In genomic region chr12:92138626-92139025, GRCh38 we compare ENCODE assay signal across 9 cellular contexts. TPM values are rescaled to one million over a fixed set of nuclear protein-coding genes. Genes with fewer than 3 reads are reported as not detected.
DNase-seq lines count a peak whose midpoint lies in the region; ATAC-seq and TF ChIP-seq lines count a peak whose summit lies in the region.
"Had no signal": no experiment of that assay in that cellular context is flagged by ENCODE, and none has a peak within 500 bp of the region (broad histone marks: within the 10 kb centered on the region; RNA-seq: fewer than 3 reads in every experiment).

No MANE protein-coding gene starts in this region.

- peaks cover 33% of the 10 kb centered on the region for H3K4me1 ChIP-seq in CD8-positive, alpha-beta memory T cell (ENCODE audit: insufficient read depth, low read length)
- H3K4me1 ChIP-seq in OCI-LY1 (ENCODE audit: insufficient read depth, low read length, severe bottlenecking) (peaks cover 88% of the 10 kb centered on the region), parathyroid adenoma (peaks cover 34% of the 10 kb centered on the region)

- peaks cover 38% of the 10 kb centered on the region for H3K36me3 ChIP-seq in CD8-positive, alpha-beta memory T cell (ENCODE audit: insufficient read depth, low read length)
- H3K36me3 ChIP-seq in OCI-LY1 (ENCODE audit: insufficient read depth, low read length) (peaks cover 76% of the 10 kb centered on the region), parathyroid adenoma (ENCODE audit: control insufficient read depth, insufficient read depth, low read length) (no peaks in the 10 kb centered on the region)

- POLR2A ChIA-PET in CD8-positive, alpha-beta memory T cell (lab: Charles Lee) = interaction anchor here (1.1 to 2.5 kb wide), 2 partner anchors 7 to 108 kb away, joined by 3 to 24 read pairs; partner anchors contain the start of gene BTG1

- H3K9me2 ChIP-seq in OCI-LY1 (ENCODE audit: low read depth, low read length) = no peaks in the 10 kb centered on the region

- peaks cover 45 to 49% (median 48%) of the 10 kb centered on the region in 3 donors for H3K4me1 Mint-ChIP-seq in CD8-positive, alpha-beta memory T cell

- peak overlapping the region; percentile 49 to 99 (median 91) for H3K27ac Mint-ChIP-seq in CD8-positive, alpha-beta memory T cell

- H2AFZ ChIP-seq in OCI-LY1 (ENCODE audit: low read length) = no peak overlapping the region
- H2AFZ ChIP-seq in parathyroid adenoma = no peak overlapping the region

- DNase-seq in CD8-positive, alpha-beta memory T cell = no peak
- DNase-seq in epithelial cell of esophagus (ENCODE audit: low read depth) (no peak), NCI-H1417 treated with DMSO at 0.1 percent for 48 hours (lab: John Stamatoyannopoulos, UW) (no peak), kidney tubule cell (ENCODE audit: low spot score) (no peak)
- DNase-seq: activated CD8-positive, alpha-beta memory T cell treated with anti-CD3 and anti-CD28 coated beads, Interleukin-2, amount 50 U/mL, for 48 hours had no signal

- H3K4me2 ChIP-seq in OCI-LY1 (ENCODE audit: low read length) (peak overlapping the region; percentile 97), parathyroid adenoma (ENCODE audit: low read length) (peak overlapping the region; percentile 25)

- H3K27me3 ChIP-seq in CD8-positive, alpha-beta memory T cell (ENCODE audit: insufficient read depth, low read length, poor library complexity, severe bottlenecking) = no peaks in the 10 kb centered on the region
- no peaks in the 10 kb centered on the region for H3K27me3 ChIP-seq in OCI-LY1 (ENCODE audit: insufficient read depth, low read length)
- no peaks in the 10 kb centered on the region for H3K27me3 ChIP-seq in parathyroid adenoma (ENCODE audit: control insufficient read depth, insufficient read depth, low read length)

- peaks cover 36 to 97% (median 55%) of the 10 kb centered on the region in 3 donors for H3K36me3 Mint-ChIP-seq in CD8-positive, alpha-beta memory T cell

- H4K20me1 ChIP-seq in OCI-LY1 (ENCODE audit: insufficient read depth, low read length) = no peaks in the 10 kb centered on the region

- no peaks in the 10 kb centered on the region for H3K27me3 Mint-ChIP-seq in CD8-positive, alpha-beta memory T cell

- CTCF ChIA-PET in CD8-positive, alpha-beta memory T cell (lab: Charles Lee) = interaction anchor here (1.3 kb wide), 1 partner anchor 103 kb away, joined by 3 read pairs; no protein-coding TSS in a partner anchor

- no peaks in the 10 kb centered on the region; the same call in 1 of the 2 replicates for H3F3A ChIP-seq in OCI-LY1 (ENCODE audit: insufficient read depth, low read length)

- H3K79me2 ChIP-seq in OCI-LY1 (ENCODE audit: insufficient read depth, low read length) (peaks cover 100% of the 10 kb centered on the region), parathyroid adenoma (peaks cover 61% of the 10 kb centered on the region)

- ATAC-seq in HG03097 (IDR thresholded peaks at IDR 0.05; ENCODE audit: low FRiP score, unreplicated experiment) = no peak
- no peak for ATAC-seq in GM18861 (IDR thresholded peaks at IDR 0.05; ENCODE audit: unreplicated experiment)

- peak overlapping the region; percentile 95 to 100 (median 100) for H3K4me3 Mint-ChIP-seq in CD8-positive, alpha-beta memory T cell

- TF ChIP-seq CTCF in OCI-LY1 (IDR thresholded peaks at IDR 0.05; ENCODE audit: low read length) = no peak
- no peak for TF ChIP-seq CTCF in epithelial cell of esophagus (IDR thresholded peaks at IDR 0.05; ENCODE audit: insufficient read depth, low read depth, low read length, missing control alignments)
- TF ChIP-seq CTCF in parathyroid adenoma (IDR thresholded peaks at IDR 0.05) = no peak

- H3K9ac ChIP-seq in OCI-LY1 (ENCODE audit: low read length) (peak overlapping the region; percentile 77), parathyroid adenoma (no peak overlapping the region)

- no peaks in the 10 kb centered on the region for H3K9me3 Mint-ChIP-seq in CD8-positive, alpha-beta memory T cell

- no peak overlapping the region for H3K27ac ChIP-seq in CD8-positive, alpha-beta memory T cell (ENCODE audit: low read depth, low read length)
- H3K27ac ChIP-seq in OCI-LY1 (ENCODE audit: low read depth, low read length, poor library complexity, severe bottlenecking) (peak overlapping the region; percentile 83), parathyroid adenoma (no peak overlapping the region)

- peak overlapping the region; percentile 98 for H3K4me3 ChIP-seq in CD8-positive, alpha-beta memory T cell (ENCODE audit: low read length)
- H3K4me3 ChIP-seq in OCI-LY1 (ENCODE audit: low read depth, low read length, poor library complexity, severe bottlenecking) = peak overlapping the region; percentile 90
- peak overlapping the region; percentile 28 for H3K4me3 ChIP-seq in epithelial cell of esophagus (ENCODE audit: low read length)
- peak overlapping the region; percentile 33 for H3K4me3 ChIP-seq in parathyroid adenoma (ENCODE audit: low read depth, low read length)

- no peaks in the 10 kb centered on the region for H3K9me3 ChIP-seq in CD8-positive, alpha-beta memory T cell (ENCODE audit: low read length)
- H3K9me3 ChIP-seq in OCI-LY1 (ENCODE audit: low read length) (no peaks in the 10 kb centered on the region), parathyroid adenoma (ENCODE audit: control insufficient read depth, low read length) (no peaks in the 10 kb centered on the region)

RNA-seq across cellular contexts. Expression of gene BTG1, which starts 7.0 kb away (rescaled TPM):
- 100 to 1,000 TPM in 1 of 2 experiments, 10 to 100 TPM in 1; 98.3 to 103 TPM for total RNA-seq in CD8-positive, alpha-beta memory T cell
- 748 TPM for polyA plus RNA-seq in CD8-positive, alpha-beta memory T cell

Comparison
In these comparisons a context has a peak if more than half of its experiments do, and no peak if none do; other contexts are left out.
1. H3K4me3 ChIP-seq: peak in every context shown above with its lines; median percentile 98 in CD8-positive, alpha-beta memory T cell; 90 in OCI-LY1; 33 in parathyroid adenoma; 28 in epithelial cell of esophagus.